ENCODE assay signal across 9 cellular contexts in the genomic region with DNA sequence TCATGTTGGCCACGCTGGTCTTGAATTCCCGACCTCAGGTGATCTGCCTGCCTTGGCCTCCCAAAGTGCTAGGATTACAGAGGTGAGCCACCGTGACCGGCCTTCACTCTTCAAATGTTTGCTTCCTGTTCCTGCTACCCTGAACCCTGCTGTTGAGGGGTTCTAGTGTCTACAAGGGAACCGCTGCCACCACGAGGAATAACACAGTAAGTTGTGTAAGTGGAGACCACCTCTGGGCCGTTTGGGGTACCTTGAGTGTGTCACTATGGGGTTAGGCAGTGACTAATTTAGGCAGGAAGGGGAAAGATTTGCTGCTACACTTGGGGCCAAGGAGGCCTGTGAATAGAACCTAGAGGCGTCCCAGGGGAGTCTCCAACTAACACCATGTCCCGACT. TPM values are rescaled to one million over a fixed set of nuclear protein-coding genes. Genes with fewer than 3 reads are reported as not detected.
A peak's percentile ranks its signal among the peaks of the same experiment; 100 is the strongest.
DNase-seq lines count a peak whose midpoint lies in the region; ATAC-seq and TF ChIP-seq lines count a peak whose summit lies in the region.
"Had no signal": no experiment of that assay in that cellular context is flagged by ENCODE, and none has a peak within 500 bp of the region (broad histone marks: within the 10 kb centered on the region; RNA-seq: fewer than 3 reads in every experiment).

No MANE protein-coding gene starts in this region.

- peak overlapping the region; percentile 97 for H3K27ac ChIP-seq in right cardiac atrium (ENCODE audit: low read length)
- H3K27ac ChIP-seq in skeletal muscle tissue (ENCODE audit: low read depth, low read length) = peak overlapping the region; percentile 90

- H3K36me3 ChIP-seq in skeletal muscle tissue (ENCODE audit: control insufficient read depth in 3 of 3, insufficient read depth in 3 of 3, low read length in 3 of 3) = peaks cover 0 to 1% (median 0%) of the 10 kb centered on the region in 3 donors

- POLR2A ChIA-PET in activated CD4-positive, alpha-beta memory T cell treated with anti-CD3 and anti-CD28 coated beads, Interleukin-2, amount 10 ng/mL, durations not matched to agents 7 days and 5 days (lab: Charles Lee) = interaction anchor here (0.8 to 4.0 kb wide), 7 partner anchors 9 to 272 kb away, joined by 3 to 49 read pairs (median 3); a partner anchor contains a TSS

- peak; percentile 9 for DNase-seq in GM20000 (ENCODE audit: low spot score)
- peak; percentile 30 for DNase-seq in activated CD4-positive, alpha-beta memory T cell treated with anti-CD3 and anti-CD28 coated beads, Interleukin-2, amount 10 ng/mL, durations not matched to agents 7 days and 5 days
- DNase-seq in right cardiac atrium = no peak
- DNase-seq in GM19238 (ENCODE audit: insufficient read length, low spot score) = no peak
- no peak for DNase-seq in NCI-H226
- no peak for DNase-seq in UCSD-AML1 (lab: John Stamatoyannopoulos, UW; ENCODE audit: unreplicated experiment)
- DNase-seq: NCI-H2081 treated with DMSO at 0.1 percent for 48 hours had no signal

- peaks cover 33% of the 10 kb centered on the region for H3K4me1 Mint-ChIP-seq in activated CD4-positive, alpha-beta memory T cell treated with anti-CD3 and anti-CD28 coated beads, Interleukin-2, amount 10 ng/mL, durations not matched to agents 7 days and 5 days

- H3K27me3 Mint-ChIP-seq in activated CD4-positive, alpha-beta memory T cell treated with anti-CD3 and anti-CD28 coated beads, Interleukin-2, amount 10 ng/mL, durations not matched to agents 7 days and 5 days = peaks cover 2% of the 10 kb centered on the region

- peak overlapping the region; percentile 97 for H3K4me3 Mint-ChIP-seq in activated CD4-positive, alpha-beta memory T cell treated with anti-CD3 and anti-CD28 coated beads, Interleukin-2, amount 10 ng/mL, durations not matched to agents 7 days and 5 days

- H3K4me3 ChIP-seq in right cardiac atrium (ENCODE audit: low read length) = no peak overlapping the region
- peak overlapping the region in 2 of 3 donors; percentile 33 to 60 for H3K4me3 ChIP-seq in skeletal muscle tissue (ENCODE audit: low read length in 3 of 3)

- H3K9me3 Mint-ChIP-seq in activated CD4-positive, alpha-beta memory T cell treated with anti-CD3 and anti-CD28 coated beads, Interleukin-2, amount 10 ng/mL, durations not matched to agents 7 days and 5 days = no peaks in the 10 kb centered on the region

- H3K36me3 Mint-ChIP-seq in activated CD4-positive, alpha-beta memory T cell treated with anti-CD3 and anti-CD28 coated beads, Interleukin-2, amount 10 ng/mL, durations not matched to agents 7 days and 5 days (ENCODE audit: low read depth) = peaks cover 9% of the 10 kb centered on the region

- ATAC-seq in right cardiac atrium (no peak), GM18517 (IDR thresholded peaks at IDR 0.05; ENCODE audit: unreplicated experiment) (no peak)

- no peaks in the 10 kb centered on the region for H3K27me3 ChIP-seq in right cardiac atrium (ENCODE audit: control insufficient read depth, insufficient read depth)
- peaks cover 0 to 20% (median 4%) of the 10 kb centered on the region in 3 donors for H3K27me3 ChIP-seq in skeletal muscle tissue (ENCODE audit: control insufficient read depth in 3 of 3, insufficient read depth in 3 of 3, low read length in 3 of 3)

- H3K27ac Mint-ChIP-seq in activated CD4-positive, alpha-beta memory T cell treated with anti-CD3 and anti-CD28 coated beads, Interleukin-2, amount 10 ng/mL, durations not matched to agents 7 days and 5 days = peak overlapping the region; percentile 90

- no peaks in the 10 kb centered on the region for H3K9me3 ChIP-seq in right cardiac atrium (ENCODE audit: control insufficient read depth, low read length)
- no peaks in the 10 kb centered on the region for H3K9me3 ChIP-seq in skeletal muscle tissue (ENCODE audit: control insufficient read depth in 3 of 3, low read length in 3 of 3)

- CTCF ChIA-PET in activated CD4-positive, alpha-beta memory T cell treated with anti-CD3 and anti-CD28 coated beads, Interleukin-2, amount 10 ng/mL, durations not matched to agents 7 days and 5 days (lab: Charles Lee) = interaction anchor here (0.9 to 3.5 kb wide), 6 partner anchors 11 to 333 kb away, joined by 3 to 31 read pairs (median 4); a partner anchor contains a TSS

- TF ChIP-seq CTCF in GM20000 (IDR thresholded peaks at IDR 0.05; ENCODE audit: extremely low read depth, missing control alignments) = no peak

- intact Hi-C loops in right cardiac atrium (cut with DNase I) = no loop called here

- peak overlapping the region in 2 of 3 donors; percentile 40 to 50 for H3K9ac ChIP-seq in skeletal muscle tissue (ENCODE audit: low read depth in 1 of 3, low read length in 3 of 3)

- 57% methylated on average over 9 of the region's 9 CpGs for WGBS in right cardiac atrium

- peaks cover 7% of the 10 kb centered on the region for H3K4me1 ChIP-seq in right cardiac atrium (ENCODE audit: control insufficient read depth, insufficient read depth, low read length)
- H3K4me1 ChIP-seq in skeletal muscle tissue (ENCODE audit: control insufficient read depth in 3 of 3, insufficient read depth in 3 of 3, low read length in 3 of 3) = peaks cover 6 to 9% (median 8%) of the 10 kb centered on the region in 3 donors

RNA-seq across cellular contexts. Expression of a gene that starts 2.2 kb away (rescaled TPM):
- total RNA-seq in activated CD4-positive, alpha-beta memory T cell treated with anti-CD3 and anti-CD28 coated beads, Interleukin-2, amount 10 ng/mL, durations not matched to agents 7 days and 5 days = 100 to 1,000 TPM; 109 TPM
- 100 to 1,000 TPM in 2 of 4 donors, 10 to 100 TPM in 2; 83.0 to 303 (median 113) TPM for total RNA-seq in right cardiac atrium
- 110 TPM for polyA plus RNA-seq in right cardiac atrium
- total RNA-seq in skeletal muscle tissue = 20.9 TPM

RNA-seq across cellular contexts. Expression of a gene that starts 16.5 kb away (rescaled TPM):
- not detected for total RNA-seq in activated CD4-positive, alpha-beta memory T cell treated with anti-CD3 and anti-CD28 coated beads, Interleukin-2, amount 10 ng/mL, durations not matched to agents 7 days and 5 days
- not detected for total RNA-seq in right cardiac atrium
- polyA plus RNA-seq in right cardiac atrium = 0.02 TPM
- total RNA-seq in skeletal muscle tissue = not detected

RNA-seq across cellular contexts. Expression of a gene that starts 41.4 kb away (rescaled TPM):
- under 1 TPM in 1 of 2 experiments, not detected in 1; 0.08 TPM for total RNA-seq in activated CD4-positive, alpha-beta memory T cell treated with anti-CD3 and anti-CD28 coated beads, Interleukin-2, amount 10 ng/mL, durations not matched to agents 7 days and 5 days
- total RNA-seq in right cardiac atrium (under 1 TPM; 0.20 to 0.71 (median 0.58) TPM), skeletal muscle tissue (1.0 TPM)
- polyA plus RNA-seq in right cardiac atrium = 0.20 TPM

RNA-seq across cellular contexts. Expression of a gene that starts 43.6 kb away (rescaled TPM):
- not detected for total RNA-seq in activated CD4-positive, alpha-beta memory T cell treated with anti-CD3 and anti-CD28 coated beads, Interleukin-2, amount 10 ng/mL, durations not matched to agents 7 days and 5 days
- total RNA-seq in right cardiac atrium (not detected), skeletal muscle tissue (not detected)
- 0.05 TPM for polyA plus RNA-seq in right cardiac atrium

Comparison
In these comparisons a context has a peak if more than half of its experiments do, and no peak if none do; other contexts are left out.
1. DNase-seq: peak in GM20000 (single experiment) and activated CD4-positive, alpha-beta memory T cell treated with anti-CD3 and anti-CD28 coated beads, Interleukin-2, amount 10 ng/mL, durations not matched to agents 7 days and 5 days (single experiment); none in right cardiac atrium (0 of 3), GM19238 (single experiment), NCI-H226 (single experiment) and UCSD-AML1 (single experiment).